21 cellular contexts compared by ENCODE assay signal in genomic region chr1:163213626-163214025, GRCh38. TPM values are rescaled to one million over a fixed set of nuclear protein-coding genes. Genes with fewer than 3 reads are reported as not detected.
DNase-seq lines count a peak whose midpoint lies in the region; ATAC-seq, FAIRE-seq and TF ChIP-seq lines count a peak whose summit lies in the region.
"Had no signal": no experiment of that assay in that cellular context is flagged by ENCODE, and none has a peak within 500 bp of the region (broad histone marks: within the 10 kb centered on the region; RNA-seq: fewer than 3 reads in every experiment).

No MANE protein-coding gene starts in this region.

- ATAC-seq in SK-N-SH treated with all-trans-retinoic acid at 6 μM for 48 hours: no peak

- no peak overlapping the region for H2AK5ac ChIP-seq in mesenchymal stem cell (ENCODE audit: low read length, severe bottlenecking)

- WGBS in mesenchymal stem cell: 92% methylated on average over 4 of the region's 4 CpGs
- WGBS in esophagus muscularis mucosa: 97% methylated on average over 4 of the region's 4 CpGs

- no peak for TF ChIP-seq POLR2A in esophagus muscularis mucosa (IDR thresholded peaks at IDR 0.05; ENCODE audit: low read depth)

- H2BK120ac ChIP-seq in mesenchymal stem cell (ENCODE audit: low read depth, low read length): no peak overlapping the region

- H3K4me3 ChIP-seq in bronchial epithelial cell (ENCODE audit: low read depth, low read length) (no peak overlapping the region), epithelial cell of esophagus (ENCODE audit: low read length) (no peak overlapping the region), mesenchymal stem cell (ENCODE audit: insufficient read depth in 1 of 2, low read depth in 1 of 2, low read length in 2 of 2) (no peak overlapping the region), esophagus muscularis mucosa (no peak overlapping the region), osteoblast (ENCODE audit: insufficient read depth, low read length) (no peak overlapping the region)
- H3K4me3 ChIP-seq: GM23248 had no signal

- H3K36me3 ChIP-seq in bronchial epithelial cell (ENCODE audit: control insufficient read depth, insufficient read depth, low read length): no peaks in the 10 kb centered on the region
- H3K36me3 ChIP-seq in mesenchymal stem cell (ENCODE audit: control insufficient read depth in 1 of 2, insufficient read depth in 2 of 2, low read depth in 1 of 2, low read length in 2 of 2): no peaks in the 10 kb centered on the region
- no peaks in the 10 kb centered on the region for H3K36me3 ChIP-seq in esophagus muscularis mucosa
- no peaks in the 10 kb centered on the region for H3K36me3 ChIP-seq in osteoblast (ENCODE audit: insufficient read depth, low read length)

- no peak overlapping the region for H4K91ac ChIP-seq in mesenchymal stem cell (ENCODE audit: low read length)

- DNase-seq in bronchial epithelial cell (ENCODE audit: low read depth) (peak; percentile 31), epithelial cell of esophagus (ENCODE audit: low read depth) (peak; percentile 44), fibroblast of peridontal ligament (ENCODE audit: extremely low read depth) (peak; percentile 21), mesenchymal stem cell (peak; percentile 46), DMS 273 (lab: John Stamatoyannopoulos, UW; ENCODE audit: unreplicated experiment) (no peak), esophagus muscularis mucosa (ENCODE audit: extremely low spot score) (no peak), osteoblast (ENCODE audit: insufficient read length, low spot score, missing footprints) (no peak)
- DNase-seq: C1 segment of cervical spinal cord; Calu3; CD4-positive, alpha-beta memory T cell; COR-L47; DMS153; DND-41; GM23248; H7; HCEC 1CT had no signal

- no peak overlapping the region for H4K8ac ChIP-seq in mesenchymal stem cell (ENCODE audit: low read length)

- no peak overlapping the region for H3K23ac ChIP-seq in mesenchymal stem cell (ENCODE audit: low read length in 2 of 2)

- intact Hi-C loops in esophagus muscularis mucosa (cut with DNase I): no loop called here

- no peak overlapping the region for H2BK15ac ChIP-seq in mesenchymal stem cell (ENCODE audit: low read depth, poor library complexity, severe bottlenecking)

- TF ChIP-seq CTCF in bronchial epithelial cell (IDR thresholded peaks at IDR 0.05; ENCODE audit: insufficient read depth, low read length, severe bottlenecking) (no peak), epithelial cell of esophagus (IDR thresholded peaks at IDR 0.05; ENCODE audit: insufficient read depth, low read depth, low read length, missing control alignments) (no peak), esophagus muscularis mucosa (IDR thresholded peaks at IDR 0.05) (no peak), osteoblast (IDR thresholded peaks at IDR 0.05; ENCODE audit: extremely low read depth, low read depth, low read length) (no peak)

- no peaks in the 10 kb centered on the region for H3K79me2 ChIP-seq in osteoblast (ENCODE audit: insufficient read depth, low read length)

- H3K14ac ChIP-seq in mesenchymal stem cell (ENCODE audit: low read length in 2 of 2): no peak overlapping the region

- H3K27ac ChIP-seq in mesenchymal stem cell (ENCODE audit: low read length, poor library complexity, severe bottlenecking) (no peak overlapping the region), esophagus muscularis mucosa (replicated peaks in 1 of 4) (no peak overlapping the region), osteoblast (ENCODE audit: low read depth, low read length) (no peak overlapping the region)
- H3K27ac ChIP-seq: GM23248 had no signal

- H4K20me1 ChIP-seq in osteoblast (ENCODE audit: insufficient read depth, low read length): no peaks in the 10 kb centered on the region

- H2AFZ ChIP-seq in mesenchymal stem cell (ENCODE audit: low read depth, low read length) (no peak overlapping the region), osteoblast (ENCODE audit: low read length) (no peak overlapping the region)
- H2AFZ ChIP-seq: GM23248 had no signal

- H3K18ac ChIP-seq in mesenchymal stem cell (ENCODE audit: low read depth in 1 of 2, low read length in 2 of 2): no peak overlapping the region

- H3K4me1 ChIP-seq in mesenchymal stem cell (ENCODE audit: control insufficient read depth, insufficient read depth, low read depth, low read length) (no peaks in the 10 kb centered on the region), esophagus muscularis mucosa (no peaks in the 10 kb centered on the region), osteoblast (ENCODE audit: insufficient read depth, low read length) (no peaks in the 10 kb centered on the region)

- H2BK5ac ChIP-seq in mesenchymal stem cell (ENCODE audit: low read depth, low read length, poor library complexity, severe bottlenecking): no peak overlapping the region

- H2BK12ac ChIP-seq in mesenchymal stem cell (ENCODE audit: low read length in 2 of 2): no peak overlapping the region

- no peak for FAIRE-seq in bronchial epithelial cell (lab: Jason Lieb, UNC)
- FAIRE-seq: G401.6, GM12892, GM19239, H1 had no signal

- no peaks in the 10 kb centered on the region for H3K79me1 ChIP-seq in mesenchymal stem cell (replicated peaks; ENCODE audit: low read length, poor library complexity, severe bottlenecking)

- no peak for TF ChIP-seq EP300 in esophagus muscularis mucosa (IDR thresholded peaks at IDR 0.05)

- no peak overlapping the region for H3K9ac ChIP-seq in mesenchymal stem cell (ENCODE audit: low read length)
- H3K9ac ChIP-seq: GM23248 had no signal

- H3K9me3 ChIP-seq in mesenchymal stem cell (ENCODE audit: control insufficient read depth, low read length): no peaks in the 10 kb centered on the region
- H3K9me3 ChIP-seq in esophagus muscularis mucosa: no peaks in the 10 kb centered on the region
- H3K9me3 ChIP-seq in osteoblast (ENCODE audit: low read depth, low read length): no peaks in the 10 kb centered on the region

- H3K27me3 ChIP-seq in bronchial epithelial cell (ENCODE audit: control insufficient read depth, insufficient read depth, low read length) (no peaks in the 10 kb centered on the region), mesenchymal stem cell (ENCODE audit: control insufficient read depth in 1 of 2, insufficient read depth in 1 of 2, low read length in 2 of 2) (no peaks in the 10 kb centered on the region), esophagus muscularis mucosa (no peaks in the 10 kb centered on the region), osteoblast (ENCODE audit: insufficient read depth, low read length) (peaks cover 23% of the 10 kb centered on the region)

- no peak overlapping the region for H3K4ac ChIP-seq in mesenchymal stem cell (ENCODE audit: low read depth in 1 of 2, low read length in 2 of 2)

- H3K4me2 ChIP-seq in mesenchymal stem cell (ENCODE audit: low read length, poor library complexity, severe bottlenecking): no peak overlapping the region
- no peak overlapping the region for H3K4me2 ChIP-seq in osteoblast (ENCODE audit: insufficient read depth, low read length)

TF ChIP-seq in SK-N-SH treated with all-trans-retinoic acid at 6 μM for 48 hours, 23 proteins besides CTCF, POLR2A, EP300 and RAD21:
- TF ChIP-seq ZNF70 (CRISPR knock-in tag; IDR thresholded peaks at IDR 0.05) (no peak), ISL1 (CRISPR knock-in tag; IDR thresholded peaks at IDR 0.05) (no peak), SNAI2 (CRISPR knock-in tag; IDR thresholded peaks at IDR 0.05) (no peak), RARB (CRISPR knock-in tag; IDR thresholded peaks at IDR 0.05) (no peak), GLIS3 (CRISPR knock-in tag; IDR thresholded peaks at IDR 0.05) (no peak)

RNA-seq across cellular contexts. Expression of gene RGS5, which starts 10.9 kb away (rescaled TPM):
- total RNA-seq in bronchial epithelial cell (3.9 and 6.0 TPM in 2 replicates), esophagus muscularis mucosa (100 to 1,000 TPM in 3 of 4 donors, 10 to 100 TPM in 1; 88.9 to 455 (median 205) TPM), osteoblast (1.8 and 2.1 TPM in 2 replicates)
- 54.5 TPM for polyA plus RNA-seq in mesenchymal stem cell (2013, experiment 1 of 2)
- polyA plus RNA-seq in mesenchymal stem cell (2013, experiment 2 of 2): 51.6 TPM

Comparison
In these comparisons a context has a peak if more than half of its experiments do, and no peak if none do; other contexts are left out.
1. DNase-seq: peak in bronchial epithelial cell (single experiment), epithelial cell of esophagus (single experiment), fibroblast of peridontal ligament (single experiment) and mesenchymal stem cell (single experiment); none in DMS 273 (single experiment), esophagus muscularis mucosa (single experiment) and osteoblast (single experiment).
2. RNA of gene RGS5, which starts 10.9 kb away (total RNA-seq): 88.9 to 455 TPM in esophagus muscularis mucosa; 3.9 to 6.0 TPM in bronchial epithelial cell and 1.8 to 2.1 TPM in osteoblast; every median in the first group is over 10 times any median in the second.